In genomic region chr19:38441660-38442348, GRCh38 we compare ENCODE assay signal across 12 cellular contexts. TPM values are rescaled to one million over a fixed set of nuclear protein-coding genes. Genes with fewer than 3 reads are reported as not detected.
DNase-seq lines count a peak whose midpoint lies in the region; ATAC-seq, FAIRE-seq and TF ChIP-seq lines count a peak whose summit lies in the region.
"Had no signal": no experiment of that assay in that cellular context is flagged by ENCODE, and none has a peak within 500 bp of the region (broad histone marks: within the 10 kb centered on the region; RNA-seq: fewer than 3 reads in every experiment).

No MANE protein-coding gene starts in this region.

- peak; percentile 16 for TF ChIP-seq CTCF in AG10803 (conservative IDR thresholded peaks at IDR 0.05; ENCODE audit: low read length)
- TF ChIP-seq CTCF in RWPE2 (IDR thresholded peaks at IDR 0.05; ENCODE audit: poor library complexity, severe bottlenecking), result no peak
- peak; percentile 22 for TF ChIP-seq CTCF in foreskin keratinocyte (conservative IDR thresholded peaks at IDR 0.05)
- TF ChIP-seq CTCF in prostate gland (IDR thresholded peaks at IDR 0.05), result no peak

- DNase-seq in AG10803 (ENCODE audit: low read depth), result no peak
- DNase-seq in GM12891 (ENCODE audit: insufficient read length, low spot score), result no peak
- no peak for DNase-seq in RWPE2 (ENCODE audit: low spot score)
- DNase-seq in foreskin keratinocyte, result no peak
- no peak for DNase-seq in inferior parietal cortex (ENCODE audit: extremely low spot score)
- DNase-seq in prostate gland (ENCODE audit: low spot score), result no peak
- no peak for DNase-seq in NCI-H510A treated with DMSO at 0.1 percent for 48 hours (lab: John Stamatoyannopoulos, UW)
- no peak for DNase-seq in CD1c-positive myeloid dendritic cell (ENCODE audit: extremely low spot score)
- DNase-seq: Calu3, NCI-H226 had no signal

- no peaks in the 10 kb centered on the region for H3K4me1 ChIP-seq in RWPE2 (ENCODE audit: insufficient read depth, poor library complexity, severe bottlenecking)
- H3K4me1 ChIP-seq in foreskin keratinocyte, result no peaks in the 10 kb centered on the region
- no peaks in the 10 kb centered on the region for H3K4me1 ChIP-seq in prostate gland (replicated peaks)

- WGBS in prostate gland, result 51% methylated on average over 7 of the region's 7 CpGs

- H3K27me3 ChIP-seq in RWPE2 (ENCODE audit: insufficient read depth, poor library complexity, severe bottlenecking) (no peaks in the 10 kb centered on the region), foreskin keratinocyte (no peaks in the 10 kb centered on the region), prostate gland (replicated peaks; ENCODE audit: insufficient read depth) (no peaks in the 10 kb centered on the region)

- no peak for TF ChIP-seq POLR2A in GM12891 (IDR thresholded peaks at IDR 0.05; ENCODE audit: low read depth, low read length)
- TF ChIP-seq POLR2A in prostate gland (IDR thresholded peaks at IDR 0.05), result no peak

- H3K9me3 ChIP-seq in RWPE2 (ENCODE audit: severe bottlenecking) (no peaks in the 10 kb centered on the region), prostate gland (no peaks in the 10 kb centered on the region)

- intact Hi-C loops in prostate gland (cut with DNase I), result no loop called here

- H3K27ac ChIP-seq in RWPE2 (ENCODE audit: poor library complexity, severe bottlenecking), result no peak overlapping the region
- no peak overlapping the region for H3K27ac ChIP-seq in foreskin keratinocyte
- H3K27ac ChIP-seq in prostate gland, result no peak overlapping the region

- ATAC-seq in RWPE2 (ENCODE audit: low read depth) (peak; percentile 38; the same call in 1 of the 3 replicates), foreskin keratinocyte (no peak)

- H3K36me3 ChIP-seq in RWPE2 (ENCODE audit: low read depth), result no peaks in the 10 kb centered on the region
- no peaks in the 10 kb centered on the region for H3K36me3 ChIP-seq in prostate gland

- peak; percentile 56 for FAIRE-seq in GM12891 (lab: Jason Lieb, UNC)
- FAIRE-seq: endothelial cell of umbilical vein, urothelium cell line had no signal

- H3K4me3 ChIP-seq in AG10803 (ENCODE audit: low read length) (no peak overlapping the region), RWPE2 (ENCODE audit: severe bottlenecking) (no peak overlapping the region), prostate gland (no peak overlapping the region)

TF ChIP-seq in GM12891, 5 proteins besides CTCF, POLR2A, EP300 and RAD21:
- TF ChIP-seq SPI1 (IDR thresholded peaks at IDR 0.05; ENCODE audit: low read depth, low read length) (no peak), TAF1 (IDR thresholded peaks at IDR 0.05; ENCODE audit: low read depth, low read length) (no peak), PAX5 (IDR thresholded peaks at IDR 0.05; ENCODE audit: insufficient read depth, low read length, severe bottlenecking) (no peak), POU2F2 (IDR thresholded peaks at IDR 0.05; ENCODE audit: low read depth, low read length) (no peak), POLR2AphosphoS5 (IDR thresholded peaks at IDR 0.05; ENCODE audit: low read depth, low read length) (no peak)

RNA-seq across cellular contexts. Expression of gene RYR1, which starts 8.3 kb away (rescaled TPM):
- polyA plus RNA-seq in GM12891 (2012; ENCODE audit: low read depth, missing spikeins), result 0.47 TPM
- total RNA-seq in foreskin keratinocyte, result 0.56 and 0.78 TPM in 2 replicates
- 0.59 and 0.81 TPM in 2 replicates for polyA plus RNA-seq in foreskin keratinocyte
- total RNA-seq in prostate gland, result 1 to 10 TPM; 5.7 to 8.6 TPM

RNA-seq across cellular contexts. Expression of gene RASGRP4, which starts 15.8 kb away (rescaled TPM):
- 4.2 TPM for polyA plus RNA-seq in GM12891 (2012; ENCODE audit: low read depth, missing spikeins)
- total RNA-seq in foreskin keratinocyte, result not detected in 2 replicates
- not detected in 2 replicates for polyA plus RNA-seq in foreskin keratinocyte
- 1 to 10 TPM; 1.4 to 1.6 TPM for total RNA-seq in prostate gland
- total RNA-seq: Calu3, endothelial cell of umbilical vein had no signal
- polyA plus RNA-seq: endothelial cell of umbilical vein had no signal

RNA-seq across cellular contexts. Expression of gene FAM98C, which starts 38.9 kb away (rescaled TPM):
- 10.3 TPM for polyA plus RNA-seq in GM12891 (2012; ENCODE audit: low read depth, missing spikeins)
- 10.9 and 13.0 TPM in 2 replicates for total RNA-seq in foreskin keratinocyte
- polyA plus RNA-seq in foreskin keratinocyte, result 15.3 and 15.7 TPM in 2 replicates
- total RNA-seq in prostate gland, result 10 to 100 TPM; 19.9 to 59.5 TPM

RNA-seq across cellular contexts. Expression of gene SPRED3, which starts 53.3 kb away (rescaled TPM):
- polyA plus RNA-seq in GM12891 (2012; ENCODE audit: low read depth, missing spikeins), result 0.40 TPM
- total RNA-seq in foreskin keratinocyte (2.6 and 2.7 TPM in 2 replicates), prostate gland (1 to 10 TPM in 1 of 2 donors, under 1 TPM in 1; 0.82 to 3.3 TPM)
- polyA plus RNA-seq in foreskin keratinocyte, result 2.3 and 2.6 TPM in 2 replicates

RNA-seq across cellular contexts. Expression of gene GGN, which starts 54.0 kb away (rescaled TPM):
- polyA plus RNA-seq in GM12891 (2012; ENCODE audit: low read depth, missing spikeins), result not detected
- total RNA-seq in foreskin keratinocyte (0.42 and 0.58 TPM in 2 replicates), prostate gland (1 to 10 TPM in 1 of 2 donors, under 1 TPM in 1; 0.27 to 7.4 TPM)
- 0.33 and 0.71 TPM in 2 replicates for polyA plus RNA-seq in foreskin keratinocyte

Comparison
In these comparisons a context has a peak if more than half of its experiments do, and no peak if none do; other contexts are left out.
1. CTCF ChIP-seq: peak in AG10803 (single experiment) and foreskin keratinocyte (single experiment); none in RWPE2 (single experiment) and prostate gland (0 of 4).